ENCODE assay signal across 25 cellular contexts in genomic region chr18:44392933-44393332, GRCh38.
"Had no signal": no experiment of that assay in that cellular context is flagged by ENCODE, and none has a peak within 500 bp of the region (broad histone marks: within the 10 kb centered on the region; RNA-seq: fewer than 3 reads in every experiment).

No MANE protein-coding gene starts in this region.

- H3K9me3 Mint-ChIP-seq: activated CD4-positive, alpha-beta memory T cell treated with anti-CD3 and anti-CD28 coated beads, Interleukin-2, amount 10 ng/mL, durations not matched to agents 7 days and 5 days; activated naive CD8-positive, alpha-beta T cell treated with anti-CD3 and anti-CD28 coated beads for 36 hours; brain; endodermal cell; nephron progenitor cell; stimulated activated naive CD8-positive, alpha-beta T cell treated with anti-CD3 and anti-CD28 coated beads, Interleukin-15, amount 100 ng/mL, for 72 hours had no signal

- H3K27me3 ChIP-seq: suprapubic skin, upper lobe of right lung had no signal

- DNase-seq: activated CD4-positive, alpha-beta memory T cell treated with anti-CD3 and anti-CD28 coated beads, Interleukin-2, amount 10 ng/mL, durations not matched to agents 7 days and 5 days; activated CD4-positive, alpha-beta T cell treated with anti-CD3 and anti-CD28 coated beads for 48 hours; activated CD4-positive, CD25-positive, alpha-beta regulatory T cell; activated CD8-positive, alpha-beta memory T cell treated with anti-CD3 and anti-CD28 coated beads, Interleukin-2, amount 10 ng/mL, durations not matched to agents 7 days and 5 days; activated naive CD8-positive, alpha-beta T cell treated with anti-CD3 and anti-CD28 coated beads for 36 hours; amniotic stem cell; caudate nucleus; endodermal cell; foreskin melanocyte; glutamatergic neuron; left colon; midbrain; nephron progenitor cell; psoas muscle; right cardiac atrium; small intestine; stimulated activated CD4-positive, alpha-beta T cell treated with anti-CD3 and anti-CD28 coated beads, Interleukin-15, amount 100 ng/mL, for 24 hours; stimulated activated CD4-positive, alpha-beta T cell treated with anti-CD3 and anti-CD28 coated beads, Interleukin-2, amount 100 ng/mL, for 48 hours; stimulated activated naive CD8-positive, alpha-beta T cell treated with anti-CD3 and anti-CD28 coated beads, Interleukin-15, amount 100 ng/mL, for 72 hours; T-helper 9 cell; upper lobe of right lung had no signal

- H3K9me3 ChIP-seq: psoas muscle, suprapubic skin, upper lobe of right lung had no signal

- H3K4me3 ChIP-seq: lung, psoas muscle, suprapubic skin, upper lobe of right lung had no signal

- FAIRE-seq: colon, small intestine had no signal

- H3K36me3 ChIP-seq: suprapubic skin, upper lobe of right lung had no signal

- H3K4me3 Mint-ChIP-seq: activated CD4-positive, alpha-beta memory T cell treated with anti-CD3 and anti-CD28 coated beads, Interleukin-2, amount 10 ng/mL, durations not matched to agents 7 days and 5 days; activated CD8-positive, alpha-beta memory T cell treated with anti-CD3 and anti-CD28 coated beads, Interleukin-2, amount 10 ng/mL, durations not matched to agents 7 days and 5 days; activated naive CD8-positive, alpha-beta T cell treated with anti-CD3 and anti-CD28 coated beads for 36 hours; brain; endodermal cell; nephron progenitor cell; stimulated activated naive CD8-positive, alpha-beta T cell treated with anti-CD3 and anti-CD28 coated beads, Interleukin-15, amount 100 ng/mL, for 72 hours had no signal

- H3K27ac ChIP-seq: psoas muscle, suprapubic skin, upper lobe of right lung had no signal

- ATAC-seq: activated CD8-positive, alpha-beta memory T cell treated with anti-CD3 and anti-CD28 coated beads, Interleukin-2, amount 10 ng/mL, durations not matched to agents 7 days and 5 days; left colon; psoas muscle; right cardiac atrium; stimulated activated naive CD8-positive, alpha-beta T cell treated with anti-CD3 and anti-CD28 coated beads, Interleukin-15, amount 100 ng/mL, for 72 hours; upper lobe of right lung had no signal

- H3K4me1 Mint-ChIP-seq: activated CD4-positive, alpha-beta memory T cell treated with anti-CD3 and anti-CD28 coated beads, Interleukin-2, amount 10 ng/mL, durations not matched to agents 7 days and 5 days; activated CD8-positive, alpha-beta memory T cell treated with anti-CD3 and anti-CD28 coated beads, Interleukin-2, amount 10 ng/mL, durations not matched to agents 7 days and 5 days; activated naive CD8-positive, alpha-beta T cell treated with anti-CD3 and anti-CD28 coated beads for 36 hours; nephron progenitor cell; stimulated activated naive CD8-positive, alpha-beta T cell treated with anti-CD3 and anti-CD28 coated beads, Interleukin-15, amount 100 ng/mL, for 72 hours had no signal

- H3K27me3 Mint-ChIP-seq: activated CD4-positive, alpha-beta memory T cell treated with anti-CD3 and anti-CD28 coated beads, Interleukin-2, amount 10 ng/mL, durations not matched to agents 7 days and 5 days; activated naive CD8-positive, alpha-beta T cell treated with anti-CD3 and anti-CD28 coated beads for 36 hours; brain; stimulated activated naive CD8-positive, alpha-beta T cell treated with anti-CD3 and anti-CD28 coated beads, Interleukin-15, amount 100 ng/mL, for 72 hours had no signal

- H3K4me1 ChIP-seq: psoas muscle, suprapubic skin, upper lobe of right lung had no signal

- H3K36me3 Mint-ChIP-seq: activated CD8-positive, alpha-beta memory T cell treated with anti-CD3 and anti-CD28 coated beads, Interleukin-2, amount 10 ng/mL, durations not matched to agents 7 days and 5 days; activated naive CD8-positive, alpha-beta T cell treated with anti-CD3 and anti-CD28 coated beads for 36 hours; brain had no signal

- H3K27ac Mint-ChIP-seq: activated CD4-positive, alpha-beta memory T cell treated with anti-CD3 and anti-CD28 coated beads, Interleukin-2, amount 10 ng/mL, durations not matched to agents 7 days and 5 days; activated CD8-positive, alpha-beta memory T cell treated with anti-CD3 and anti-CD28 coated beads, Interleukin-2, amount 10 ng/mL, durations not matched to agents 7 days and 5 days; activated naive CD8-positive, alpha-beta T cell treated with anti-CD3 and anti-CD28 coated beads for 36 hours; endodermal cell; nephron progenitor cell; stimulated activated naive CD8-positive, alpha-beta T cell treated with anti-CD3 and anti-CD28 coated beads, Interleukin-15, amount 100 ng/mL, for 72 hours had no signal
